In the genomic region with DNA sequence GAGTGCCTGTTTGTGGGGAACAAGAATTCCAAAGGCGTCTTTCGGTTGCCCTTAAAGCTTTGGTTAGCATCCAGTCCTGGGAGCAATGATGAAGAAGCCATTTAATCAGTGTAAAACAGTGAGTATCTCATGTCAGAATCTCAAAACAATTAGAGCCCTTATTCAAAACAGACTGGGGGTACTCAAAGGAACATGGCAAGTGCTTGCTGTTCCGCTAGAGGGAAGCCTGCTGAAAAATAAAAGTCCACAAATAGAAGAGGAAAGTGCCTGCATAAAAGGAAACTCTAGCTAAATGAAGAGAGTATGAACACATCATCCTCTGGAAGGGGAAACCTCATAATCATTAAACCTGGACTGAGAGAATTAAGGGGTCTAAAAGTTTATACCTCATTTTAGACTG, we compare ENCODE assay signal across 20 cellular contexts. TPM values are rescaled to one million over a fixed set of nuclear protein-coding genes. Genes with fewer than 3 reads are reported as not detected.
"Had no signal": no experiment of that assay in that cellular context is flagged by ENCODE, and none has a peak within 500 bp of the region (broad histone marks: within the 10 kb centered on the region; RNA-seq: fewer than 3 reads in every experiment).

No MANE protein-coding gene starts in this region.

- H3K27me3 ChIP-seq: ascending aorta, ovary had no signal

- H3K9me3 Mint-ChIP-seq: activated naive CD4-positive, alpha-beta T cell treated with anti-CD3 and anti-CD28 coated beads, Interleukin-2, amount 50 U/mL, for 24 hours; type B pancreatic cell had no signal

- H3K9me3 ChIP-seq: ascending aorta, left ventricle myocardium inferior, mucosa of descending colon, ovary, right lobe of liver had no signal

- ATAC-seq: mucosa of descending colon, right lobe of liver, T-helper 17 cell had no signal

- H3K27ac ChIP-seq: ascending aorta, left ventricle myocardium inferior, ovary, right lobe of liver, WERI-Rb-1 had no signal

- DNase-seq: activated CD4-positive, alpha-beta T cell treated with anti-CD3 and anti-CD28 coated beads for 1 hour; activated gamma-delta T cell; effector memory CD4-positive, alpha-beta T cell; left ventricle myocardium inferior; mammary epithelial cell; mucosa of descending colon; naive B cell; ovary; right lobe of liver; small intestine; stimulated activated CD4-positive, alpha-beta T cell treated with anti-CD3 and anti-CD28 coated beads, Interleukin-15, amount 100 ng/mL, for 24 hours; stimulated activated CD4-positive, alpha-beta T cell treated with anti-CD3 and anti-CD28 coated beads, Interleukin-2, amount 100 ng/mL, for 48 hours; T-helper 17 cell; WERI-Rb-1 had no signal

- H3K4me1 Mint-ChIP-seq: activated naive CD4-positive, alpha-beta T cell treated with anti-CD3 and anti-CD28 coated beads, Interleukin-2, amount 50 U/mL, for 24 hours; naive B cell; T-helper 17 cell had no signal

- H3K36me3 Mint-ChIP-seq: activated naive CD4-positive, alpha-beta T cell treated with anti-CD3 and anti-CD28 coated beads, Interleukin-2, amount 50 U/mL, for 24 hours; naive B cell had no signal

- H3K27me3 Mint-ChIP-seq: activated naive CD4-positive, alpha-beta T cell treated with anti-CD3 and anti-CD28 coated beads, Interleukin-2, amount 50 U/mL, for 24 hours; dendritic cell treated with granulocyte-macrophage colony-stimulating factor and Interleukin-4, amounts not matched to agents 40 ng/mL and 50 ng/mL, for 4 days; naive B cell; stimulated activated naive CD8-positive, alpha-beta T cell treated with anti-CD3 and anti-CD28 coated beads, Interleukin-15, Interleukin-2, amounts not matched to agents 100 ng/mL and 50 ng/mL, for 24 hours; T-helper 17 cell; type B pancreatic cell had no signal

- H3K4me3 Mint-ChIP-seq: activated naive CD4-positive, alpha-beta T cell treated with anti-CD3 and anti-CD28 coated beads, Interleukin-2, amount 50 U/mL, for 24 hours; dendritic cell treated with granulocyte-macrophage colony-stimulating factor and Interleukin-4, amounts not matched to agents 40 ng/mL and 50 ng/mL, for 4 days; naive B cell; stimulated activated naive CD8-positive, alpha-beta T cell treated with anti-CD3 and anti-CD28 coated beads, Interleukin-15, Interleukin-2, amounts not matched to agents 100 ng/mL and 50 ng/mL, for 24 hours; T-helper 17 cell; type B pancreatic cell had no signal

- H3K4me1 ChIP-seq: right lobe of liver had no signal

- H3K27ac Mint-ChIP-seq: activated naive CD4-positive, alpha-beta T cell treated with anti-CD3 and anti-CD28 coated beads, Interleukin-2, amount 50 U/mL, for 24 hours; dendritic cell treated with granulocyte-macrophage colony-stimulating factor and Interleukin-4, amounts not matched to agents 40 ng/mL and 50 ng/mL, for 4 days; naive B cell; stimulated activated naive CD8-positive, alpha-beta T cell treated with anti-CD3 and anti-CD28 coated beads, Interleukin-15, Interleukin-2, amounts not matched to agents 100 ng/mL and 50 ng/mL, for 24 hours; T-helper 17 cell; type B pancreatic cell had no signal

RNA-seq across cellular contexts. Expression of a gene that starts 26.4 kb away (rescaled TPM):
- total RNA-seq: activated CD8-positive, alpha-beta memory T cell treated with anti-CD3 and anti-CD28 coated beads for 36 hours; T-helper 17 cell had no signal
